ENCODE assay signal across 13 cellular contexts in genomic region chr16:2040450-2041105, GRCh38. TPM values are rescaled to one million over a fixed set of nuclear protein-coding genes. Genes with fewer than 3 reads are reported as not detected.
DNase-seq lines count a peak whose midpoint lies in the region; TF ChIP-seq lines count a peak whose summit lies in the region.
"Had no signal": no experiment of that assay in that cellular context is flagged by ENCODE, and none has a peak within 500 bp of the region (broad histone marks: within the 10 kb centered on the region; RNA-seq: fewer than 3 reads in every experiment).

No MANE protein-coding gene starts in this region.

- H3K4me3 ChIP-seq in ovary = no peak overlapping the region

- intact Hi-C loops in ovary (cut with DNase I) = no loop called here

- no peaks in the 10 kb centered on the region for H3K9me3 ChIP-seq in ovary

- DNase-seq in A172 (ENCODE audit: low spot score) (peak; percentile 89), NCI-H2196 treated with DMSO at 0.1 percent for 48 hours (lab: John Stamatoyannopoulos, UW; ENCODE audit: unreplicated experiment) (peak; percentile 67), epithelial cell of prostate (ENCODE audit: low read depth, low spot score) (no peak), ovary (peak in 1 of 5 donors; percentile 55), globus pallidus (ENCODE audit: low spot score) (no peak), iPS-NIHi11 (ENCODE audit: low spot score) (no peak), NCI-H446 (lab: John Stamatoyannopoulos, UW) (no peak), NCI-H226 (no peak)
- DNase-seq: amniotic stem cell; EL; natural killer cell; NCI-H1436 treated with DMSO at 0.1 percent for 48 hours; stimulated activated naive CD8-positive, alpha-beta T cell treated with anti-CD3 and anti-CD28 coated beads, Interleukin-15, Interleukin-2, amounts not matched to agents 100 U/mL and 50 U/mL, for 24 hours had no signal

- WGBS in ovary, 3 donors = 37 to 68% (median 62%) methylated on average over 18 to 20 of the region's 20 CpGs

- peak overlapping the region; percentile 75 for H3K27ac ChIP-seq in epithelial cell of prostate
- peak overlapping the region; percentile 22 to 92 for H3K27ac ChIP-seq in ovary

- no peaks in the 10 kb centered on the region for H3K27me3 ChIP-seq in ovary

- TF ChIP-seq EP300 in ovary (IDR thresholded peaks at IDR 0.05) = no peak

- no peaks in the 10 kb centered on the region for H3K36me3 ChIP-seq in ovary

- peaks cover 52% of the 10 kb centered on the region for H3K4me1 ChIP-seq in ovary (ENCODE audit: insufficient read depth)

- no peak for TF ChIP-seq POLR2A in ovary (IDR thresholded peaks at IDR 0.05)

- TF ChIP-seq CTCF in ovary (IDR thresholded peaks at IDR 0.05) = no peak

RNA-seq across cellular contexts. Expression of gene NTHL1, which starts 7.1 kb away (rescaled TPM):
- total RNA-seq in A172 (2014; rRNA removed; shearing (Covaris generic)) = 67.8 and 77.4 TPM in 2 replicates
- total RNA-seq in ovary = 10 to 100 TPM; 17.1 to 38.1 (median 23.9) TPM
- 10 to 100 TPM in 1 of 2 donors, 1 to 10 TPM in 1; 1.9 to 27.3 TPM for polyA plus RNA-seq in ovary

RNA-seq across cellular contexts. Expression of gene TSC2, which starts 7.2 kb away (rescaled TPM):
- 46.3 and 47.7 TPM in 2 replicates for total RNA-seq in A172 (2014; rRNA removed; shearing (Covaris generic))
- 100 to 1,000 TPM in 4 of 7 donors, 10 to 100 TPM in 3; 47.0 to 150 (median 131) TPM for total RNA-seq in ovary
- polyA plus RNA-seq in ovary = 10 to 100 TPM; 51.7 to 72.1 TPM

RNA-seq across cellular contexts. Expression of gene NHERF2, which starts 13.9 kb away (rescaled TPM):
- total RNA-seq in A172 (2014; rRNA removed; shearing (Covaris generic)) = 124 and 154 TPM in 2 replicates
- total RNA-seq in ovary = 100 to 1,000 TPM in 1 of 7 donors, 10 to 100 TPM in 6; 25.0 to 118 (median 78.7) TPM
- polyA plus RNA-seq in ovary = 100 to 1,000 TPM in 1 of 2 donors, 1 to 10 TPM in 1; 6.3 to 101 TPM

RNA-seq across cellular contexts. Expression of gene NPW, which starts 21.0 kb away (rescaled TPM):
- total RNA-seq in A172 (2014; rRNA removed; shearing (Covaris generic)) = 0.14 TPM in 1 of 2 replicates, not detected in the other
- 1 to 10 TPM in 1 of 7 donors, under 1 TPM in 2, not detected in 4; 0.46 to 1.1 (median 0.78) TPM for total RNA-seq in ovary
- polyA plus RNA-seq in ovary = under 1 TPM in 1 of 2 donors, not detected in 1; 0.17 TPM

RNA-seq across cellular contexts. Expression of gene ZNF598, which starts 31.0 kb away (rescaled TPM):
- total RNA-seq in A172 (2014; rRNA removed; shearing (Covaris generic)) = 23.5 and 26.9 TPM in 2 replicates
- total RNA-seq in ovary = 10 to 100 TPM; 25.8 to 44.5 (median 30.3) TPM
- polyA plus RNA-seq in ovary = 10 to 100 TPM in 1 of 2 donors, under 1 TPM in 1; 0.95 to 26.7 TPM

Comparison
In these comparisons a context has a peak if more than half of its experiments do, and no peak if none do; other contexts are left out.
1. DNase-seq: peak in A172 (single experiment) and NCI-H2196 treated with DMSO at 0.1 percent for 48 hours (single experiment); none in epithelial cell of prostate (single experiment), globus pallidus (single experiment), iPS-NIHi11 (single experiment), NCI-H446 (0 of 2) and NCI-H226 (single experiment).